Comparison of ENCODE assay signal across 20 cellular contexts in the genomic region with DNA sequence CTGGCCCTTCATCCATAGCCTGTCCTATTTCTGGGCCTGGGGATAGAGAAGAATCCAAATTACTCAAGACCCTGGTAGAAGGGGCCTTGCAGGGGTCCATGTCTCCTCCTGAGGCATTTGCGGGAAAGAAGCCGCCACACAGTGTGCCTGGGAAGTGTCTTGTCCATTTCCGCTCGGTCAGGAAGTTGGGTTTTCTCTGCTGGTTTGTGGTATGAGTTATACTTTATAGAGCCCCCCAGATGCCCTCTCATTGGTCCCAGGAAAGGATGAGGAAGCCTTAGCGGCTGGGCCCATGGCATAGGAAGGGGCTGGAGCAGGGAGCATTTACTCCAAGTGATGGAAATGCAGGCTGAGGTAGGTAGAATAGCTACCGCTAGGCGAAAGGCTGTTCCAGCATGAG. TPM values are rescaled to one million over a fixed set of nuclear protein-coding genes. Genes with fewer than 3 reads are reported as not detected.
DNase-seq lines count a peak whose midpoint lies in the region; ATAC-seq, FAIRE-seq and TF ChIP-seq lines count a peak whose summit lies in the region.
"Had no signal": no experiment of that assay in that cellular context is flagged by ENCODE, and none has a peak within 500 bp of the region (broad histone marks: within the 10 kb centered on the region; RNA-seq: fewer than 3 reads in every experiment).

No MANE protein-coding gene starts in this region.

- no peak overlapping the region for H3K4me3 Mint-ChIP-seq in dendritic cell treated with granulocyte-macrophage colony-stimulating factor and Interleukin-4, amounts not matched to agents 40 ng/mL and 50 ng/mL, for 4 days
- H3K4me3 Mint-ChIP-seq: CD4-positive, CD25-positive, alpha-beta regulatory T cell; CD8-positive, alpha-beta T cell had no signal

- peaks cover 12% of the 10 kb centered on the region for H3K27me3 ChIP-seq in osteoblast (ENCODE audit: insufficient read depth, low read length)

- peak overlapping the region; percentile 55 for H3K27ac Mint-ChIP-seq in dendritic cell treated with granulocyte-macrophage colony-stimulating factor and Interleukin-4, amounts not matched to agents 40 ng/mL and 50 ng/mL, for 4 days
- H3K27ac Mint-ChIP-seq: CD8-positive, alpha-beta T cell had no signal

- intact Hi-C loops in dendritic cell treated with granulocyte-macrophage colony-stimulating factor and Interleukin-4, amounts not matched to agents 40 ng/mL and 50 ng/mL, for 4 days (cut with micrococcal nuclease) = no loop called here
- intact Hi-C loops in kidney (cut with DNase I) = no loop called here

- H3K36me3 ChIP-seq in kidney (ENCODE audit: control insufficient read depth in 1 of 2, insufficient read depth in 2 of 2, low read length in 2 of 2) (no peaks in the 10 kb centered on the region), osteoblast (ENCODE audit: insufficient read depth, low read length) (no peaks in the 10 kb centered on the region)

- peaks cover 68% of the 10 kb centered on the region for H3K4me1 Mint-ChIP-seq in dendritic cell treated with granulocyte-macrophage colony-stimulating factor and Interleukin-4, amounts not matched to agents 40 ng/mL and 50 ng/mL, for 4 days (ENCODE audit: low read depth)
- H3K4me1 Mint-ChIP-seq: CD4-positive, CD25-positive, alpha-beta regulatory T cell had no signal

- no peaks in the 10 kb centered on the region for H3K4me1 ChIP-seq in kidney (ENCODE audit: control insufficient read depth in 1 of 2, insufficient read depth in 1 of 2, low read depth in 1 of 2, low read length in 2 of 2)
- no peaks in the 10 kb centered on the region for H3K4me1 ChIP-seq in osteoblast (ENCODE audit: insufficient read depth, low read length)
- H3K4me1 ChIP-seq: Caco-2 had no signal

- H3K9me3 Mint-ChIP-seq in dendritic cell treated with granulocyte-macrophage colony-stimulating factor and Interleukin-4, amounts not matched to agents 40 ng/mL and 50 ng/mL, for 4 days = peaks cover under 1% of the 10 kb centered on the region
- H3K9me3 Mint-ChIP-seq: CD8-positive, alpha-beta T cell had no signal

- DNase-seq in kidney (peak; percentile 28), osteoblast (ENCODE audit: insufficient read length, low spot score, missing footprints) (peak; percentile 26), NCI-H345 (lab: John Stamatoyannopoulos, UW) (no peak)
- DNase-seq: Caco-2; CD4-positive, CD25-positive, alpha-beta regulatory T cell; CD8-positive, alpha-beta T cell; DMS153; DND-41; H7; HCEC 1CT had no signal

- H3K36me3 Mint-ChIP-seq in dendritic cell treated with granulocyte-macrophage colony-stimulating factor and Interleukin-4, amounts not matched to agents 40 ng/mL and 50 ng/mL, for 4 days (ENCODE audit: low read depth) = no peaks in the 10 kb centered on the region
- H3K36me3 Mint-ChIP-seq: CD4-positive, CD25-positive, alpha-beta regulatory T cell; CD8-positive, alpha-beta T cell had no signal

- ATAC-seq in HG03469 (IDR thresholded peaks at IDR 0.05; ENCODE audit: unreplicated experiment) = no peak
- no peak for ATAC-seq in HG02884 (IDR thresholded peaks at IDR 0.05; ENCODE audit: unreplicated experiment)
- ATAC-seq: CD8-positive, alpha-beta T cell had no signal

- H3K9ac ChIP-seq in kidney (ENCODE audit: low read length in 2 of 2) = no peak overlapping the region

- no peak overlapping the region for H2AFZ ChIP-seq in osteoblast (ENCODE audit: low read length)

- TF ChIP-seq CTCF in kidney (IDR thresholded peaks at IDR 0.05; ENCODE audit: borderline replicate concordance, extremely low read depth, insufficient read depth) (no peak), osteoblast (IDR thresholded peaks at IDR 0.05; ENCODE audit: extremely low read depth, low read depth, low read length) (no peak)

- H3K4me2 ChIP-seq in osteoblast (ENCODE audit: insufficient read depth, low read length) = no peak overlapping the region

- H3K27ac ChIP-seq in kidney (ENCODE audit: low read depth in 2 of 2, low read length in 2 of 2) = no peak overlapping the region
- no peak overlapping the region for H3K27ac ChIP-seq in osteoblast (ENCODE audit: low read depth, low read length)
- H3K27ac ChIP-seq: C4-2B had no signal

- no peak for FAIRE-seq in kidney (lab: Jason Lieb, UNC)
- FAIRE-seq: G401.6, GM12892, H1 had no signal

- H3K9me3 ChIP-seq in kidney (ENCODE audit: control insufficient read depth in 1 of 2, low read length in 2 of 2) (no peaks in the 10 kb centered on the region), osteoblast (ENCODE audit: low read depth, low read length) (no peaks in the 10 kb centered on the region)

- peaks cover 14% of the 10 kb centered on the region for H3K27me3 Mint-ChIP-seq in dendritic cell treated with granulocyte-macrophage colony-stimulating factor and Interleukin-4, amounts not matched to agents 40 ng/mL and 50 ng/mL, for 4 days
- H3K27me3 Mint-ChIP-seq: CD4-positive, CD25-positive, alpha-beta regulatory T cell had no signal

- H3K79me2 ChIP-seq in osteoblast (ENCODE audit: insufficient read depth, low read length) = no peaks in the 10 kb centered on the region

- H4K20me1 ChIP-seq in osteoblast (ENCODE audit: insufficient read depth, low read length) = no peaks in the 10 kb centered on the region

- H3K4me3 ChIP-seq in kidney (ENCODE audit: low read length in 2 of 2) = no peak overlapping the region
- no peak overlapping the region for H3K4me3 ChIP-seq in osteoblast (ENCODE audit: insufficient read depth, low read length)

RNA-seq across cellular contexts. Expression of a gene that starts 2.4 kb away (rescaled TPM):
- 0.66 TPM for total RNA-seq in kidney
- not detected for polyA plus RNA-seq in kidney (ENCODE audit: insufficient read depth, low read depth, low replicate concordance)
- total RNA-seq in osteoblast = not detected in 2 replicates
- total RNA-seq: A172; CD4-positive, CD25-positive, alpha-beta regulatory T cell; CD8-positive, alpha-beta T cell; H1; H7 had no signal
- polyA plus RNA-seq: BJ; CD4-positive, CD25-positive, alpha-beta regulatory T cell; H1 had no signal

RNA-seq across cellular contexts. Expression of a gene that starts 17.6 kb away (rescaled TPM):
- total RNA-seq in kidney (0.72 TPM), osteoblast (not detected in 2 replicates)
- not detected for polyA plus RNA-seq in kidney (ENCODE audit: insufficient read depth, low read depth, low replicate concordance)
- total RNA-seq: A172; Caco-2; CD4-positive, CD25-positive, alpha-beta regulatory T cell; CD8-positive, alpha-beta T cell; H1; H7 had no signal
- polyA plus RNA-seq: BJ; CD4-positive, CD25-positive, alpha-beta regulatory T cell; H1 had no signal

RNA-seq across cellular contexts. Expression of a gene that starts 47.5 kb away (rescaled TPM):
- total RNA-seq in kidney (not detected), osteoblast (not detected in 2 replicates)
- polyA plus RNA-seq in kidney (ENCODE audit: insufficient read depth, low read depth, low replicate concordance) = not detected
- total RNA-seq: A172; A673; Caco-2; CD4-positive, CD25-positive, alpha-beta regulatory T cell; CD8-positive, alpha-beta T cell; H1; H7 had no signal
- polyA plus RNA-seq: BJ; CD4-positive, CD25-positive, alpha-beta regulatory T cell; H1 had no signal
